1 cellular context compared by ENCODE assay signal in genomic region chr1:46556822-46557221, GRCh38.
TF ChIP-seq lines count a peak whose summit lies in the region.

No MANE protein-coding gene starts in this region.

TF ChIP-seq in SK-N-SH treated with all-trans-retinoic acid at 6 μM for 48 hours, 23 proteins besides CTCF, POLR2A, EP300 and RAD21 (continued from another document):
- TF ChIP-seq PATZ1 (CRISPR knock-in tag; IDR thresholded peaks at IDR 0.05; ENCODE audit: borderline replicate concordance) = no peak
- TF ChIP-seq ISL1 (CRISPR knock-in tag; IDR thresholded peaks at IDR 0.05) = no peak
- TF ChIP-seq ZNF70 (CRISPR knock-in tag; IDR thresholded peaks at IDR 0.05) = no peak
- TF ChIP-seq ZFP30 (CRISPR knock-in tag; IDR thresholded peaks at IDR 0.05) = no peak
